ENCODE assay signal across 8 cellular contexts in genomic region chr22:17370036-17370765, GRCh38. TPM values are rescaled to one million over a fixed set of nuclear protein-coding genes. Genes with fewer than 3 reads are reported as not detected.
DNase-seq lines count a peak whose midpoint lies in the region; ATAC-seq and TF ChIP-seq lines count a peak whose summit lies in the region.

No MANE protein-coding gene starts in this region.

- ATAC-seq in HG03378 (IDR thresholded peaks at IDR 0.05; ENCODE audit: unreplicated experiment) (no peak), HG03139 (IDR thresholded peaks at IDR 0.05; ENCODE audit: unreplicated experiment) (no peak)

- H3K4me3 ChIP-seq in dorsolateral prefrontal cortex, result peak overlapping the region; percentile 48 to 91 (median 72)
- peak overlapping the region; percentile 20 to 39 for H3K4me3 ChIP-seq in mucosa of rectum (ENCODE audit: low read length in 2 of 2)

- peak in 2 of 56 donors; percentile 1 to 8 for TF ChIP-seq CTCF in dorsolateral prefrontal cortex (IDR thresholded peaks at IDR 0.05 in 54 of 56, conservative IDR thresholded peaks at IDR 0.05 in 2 of 56; ENCODE audit: low read depth in 1 of 56, partially characterized antibody in 56 of 56)

- peak overlapping the region in 55 of 59 donors; percentile 9 to 95 (median 85) for H3K27ac ChIP-seq in dorsolateral prefrontal cortex
- H3K27ac ChIP-seq in mucosa of rectum (ENCODE audit: low read depth in 2 of 2, low read length in 2 of 2), result no peak overlapping the region

- H3K27me3 ChIP-seq in dorsolateral prefrontal cortex (peaks cover 0 to 64% (median 18%) of the 10 kb centered on the region in 45 donors), mucosa of rectum (ENCODE audit: control insufficient read depth in 2 of 2, insufficient read depth in 2 of 2, low read length in 2 of 2) (peaks cover 32 to 48% of the 10 kb centered on the region in 2 donors)

- intact Hi-C loops in dorsolateral prefrontal cortex (cut with DNase I), result no loop called here

- peaks cover 0 to 4% of the 10 kb centered on the region in 2 donors for H3K4me1 ChIP-seq in mucosa of rectum (ENCODE audit: control insufficient read depth in 2 of 2, insufficient read depth in 2 of 2, low read length in 2 of 2)

- no peaks in the 10 kb centered on the region for H3K36me3 ChIP-seq in mucosa of rectum (ENCODE audit: control insufficient read depth in 2 of 2, insufficient read depth in 2 of 2, low read length in 2 of 2)

- no peaks in the 10 kb centered on the region for H3K9me3 ChIP-seq in mucosa of rectum (ENCODE audit: control insufficient read depth in 2 of 2, low read length in 2 of 2)

- peak; percentile 8 for DNase-seq in stimulated activated CD4-positive, alpha-beta T cell treated with anti-CD3 and anti-CD28 coated beads, Interleukin-15, amount 100 ng/mL, for 24 hours
- DNase-seq in stimulated activated CD4-positive, alpha-beta T cell treated with anti-CD3 and anti-CD28 coated beads, Interleukin-2, amount 100 ng/mL, for 48 hours, result no peak
- DNase-seq in dorsolateral prefrontal cortex, result peak in 4 of 10 donors; percentile 17 to 52 (median 34)
- no peak for DNase-seq in NCI-H510A (lab: John Stamatoyannopoulos, UW)
- no peak for DNase-seq in H4 (ENCODE audit: low spot score)

- peak overlapping the region in 1 of 2 donors; percentile 2 for H3K9ac ChIP-seq in mucosa of rectum (ENCODE audit: low read depth in 1 of 2, low read length in 2 of 2)

RNA-seq across cellular contexts. Expression of gene CECR2, which starts 0.9 kb away (rescaled TPM):
- 10 to 100 TPM in 80 of 120 experiments, 1 to 10 TPM in 40; 4.0 to 41.7 (median 12.6) TPM for total RNA-seq in dorsolateral prefrontal cortex
- total RNA-seq in H4 (2014; rRNA removed; shearing (Covaris generic)), result 0.06 and 0.21 TPM in 2 replicates

Comparison
In these comparisons a context has a peak if more than half of its experiments do, and no peak if none do; other contexts are left out.
1. H3K27ac ChIP-seq: peak in dorsolateral prefrontal cortex (55 of 59); none in mucosa of rectum (0 of 2).